Comparison of ENCODE assay signal across 7 cellular contexts in the genomic region with DNA sequence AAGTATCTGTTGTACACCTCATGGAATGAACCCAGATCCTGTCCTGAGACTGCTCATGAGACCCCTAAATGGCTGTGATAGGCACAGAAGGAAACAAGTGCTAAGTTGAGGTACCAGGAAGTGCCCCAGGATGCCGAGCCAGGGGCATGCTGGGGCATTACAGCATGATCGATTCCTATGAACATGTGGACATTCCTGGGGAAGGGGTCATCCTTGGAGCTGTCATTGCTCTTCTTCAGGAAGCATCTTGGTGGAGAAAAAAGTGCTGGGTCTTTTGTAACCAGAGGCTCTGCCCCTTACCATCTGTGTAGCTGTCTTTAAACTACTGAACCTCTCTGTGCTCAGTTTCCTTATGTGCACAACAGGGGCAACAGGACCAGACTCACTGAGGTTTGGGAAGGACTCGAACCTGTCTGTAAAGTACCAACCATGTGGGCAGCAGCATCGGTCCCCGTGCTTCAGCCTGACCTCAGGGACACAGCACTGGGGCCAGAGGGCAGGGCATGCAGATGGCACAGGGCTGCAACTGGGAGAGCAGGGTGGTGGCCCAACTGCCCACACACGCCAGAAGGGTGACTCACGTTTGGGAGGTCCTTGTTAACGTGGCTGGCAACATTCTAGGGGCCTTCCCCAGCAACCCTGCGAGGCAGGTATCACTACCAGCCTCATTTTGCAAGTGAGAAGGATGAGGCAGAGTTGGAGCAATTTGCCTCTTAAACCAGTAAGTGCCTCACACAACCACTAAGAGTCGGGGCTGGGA.
A peak's percentile ranks its signal among the peaks of the same experiment; 100 is the strongest.
DNase-seq lines count a peak whose midpoint lies in the region; FAIRE-seq and TF ChIP-seq lines count a peak whose summit lies in the region.

No MANE protein-coding gene starts in this region.

- peaks cover 0 to 4% of the 10 kb centered on the region in 2 donors for H3K4me1 ChIP-seq in kidney (ENCODE audit: control insufficient read depth in 1 of 2, insufficient read depth in 1 of 2, low read depth in 1 of 2, low read length in 2 of 2)
- H3K4me1 ChIP-seq in tibial artery: peaks cover 0 to 32% (median 24%) of the 10 kb centered on the region in 4 donors

- no peak overlapping the region for H3K9ac ChIP-seq in kidney (ENCODE audit: low read length in 2 of 2)

- H3K9me3 ChIP-seq in kidney (ENCODE audit: control insufficient read depth in 1 of 2, low read length in 2 of 2) (no peaks in the 10 kb centered on the region), tibial artery (no peaks in the 10 kb centered on the region)

- H3K27ac ChIP-seq in kidney (ENCODE audit: low read depth in 2 of 2, low read length in 2 of 2) (no peak overlapping the region), tibial artery (no peak overlapping the region)

- DNase-seq in HS-5 (ENCODE audit: low read depth) (peak; percentile 56), kidney epithelial cell (ENCODE audit: low read depth) (peak; percentile 55), kidney (no peak), tibial artery (no peak), frontal cortex (ENCODE audit: low spot score in 2 of 2) (no peak)
- peak; percentile 70 for DNase-seq in activated CD8-positive, alpha-beta memory T cell treated with anti-CD3 and anti-CD28 coated beads for 24 hours
- DNase-seq in stimulated activated CD8-positive, alpha-beta memory T cell treated with anti-CD3 and anti-CD28 coated beads, Interleukin-7, amount 100 ng/mL, for 48 hours (ENCODE audit: extremely low read depth in 1 of 2, low read depth in 1 of 2): peak; percentile 25 to 71

- FAIRE-seq in kidney (lab: Jason Lieb, UNC) (no peak), frontal cortex (lab: Jason Lieb, UNC) (no peak)

- no peak overlapping the region for H3K4me3 ChIP-seq in kidney epithelial cell (ENCODE audit: low read depth, low read length)
- H3K4me3 ChIP-seq in kidney (ENCODE audit: low read length in 2 of 2): no peak overlapping the region
- H3K4me3 ChIP-seq in tibial artery: no peak overlapping the region

- intact Hi-C loops in kidney (cut with DNase I) (no loop called here), tibial artery (cut with DNase I; ENCODE audit: low total_unique reads) (no loop called here)

- H3K27me3 ChIP-seq in kidney epithelial cell (ENCODE audit: control insufficient read depth, insufficient read depth, low read length) (no peaks in the 10 kb centered on the region), tibial artery (peaks cover 0 to 4% of the 10 kb centered on the region in 2 donors)

- TF ChIP-seq CTCF in kidney epithelial cell (IDR thresholded peaks at IDR 0.05; ENCODE audit: insufficient read depth, low read length, poor library complexity, severe bottlenecking) (no peak), kidney (IDR thresholded peaks at IDR 0.05; ENCODE audit: borderline replicate concordance, extremely low read depth, insufficient read depth) (no peak), tibial artery (IDR thresholded peaks at IDR 0.05) (no peak)

- no peaks in the 10 kb centered on the region for H3K36me3 ChIP-seq in kidney epithelial cell (ENCODE audit: control insufficient read depth, insufficient read depth, low read length)
- no peaks in the 10 kb centered on the region for H3K36me3 ChIP-seq in kidney (ENCODE audit: control insufficient read depth in 1 of 2, insufficient read depth in 2 of 2, low read length in 2 of 2)
- H3K36me3 ChIP-seq in tibial artery: no peaks in the 10 kb centered on the region

Comparison
In these comparisons a context has a peak if more than half of its experiments do, and no peak if none do; other contexts are left out.
1. DNase-seq: peak in HS-5 (single experiment), activated CD8-positive, alpha-beta memory T cell treated with anti-CD3 and anti-CD28 coated beads for 24 hours (single experiment), kidney epithelial cell (single experiment) and stimulated activated CD8-positive, alpha-beta memory T cell treated with anti-CD3 and anti-CD28 coated beads, Interleukin-7, amount 100 ng/mL, for 48 hours (2 of 2); none in kidney (single experiment), tibial artery (0 of 2) and frontal cortex (0 of 2).